Comparison of ENCODE assay signal across 8 cellular contexts in genomic region chr4:105895609-105896460, GRCh38.
DNase-seq lines count a peak whose midpoint lies in the region; ATAC-seq and FAIRE-seq lines count a peak whose summit lies in the region.

No MANE protein-coding gene starts in this region.

- ATAC-seq in HG02571 (IDR thresholded peaks at IDR 0.05; ENCODE audit: unreplicated experiment), result peak; percentile 46

- H3K9me3 ChIP-seq in endocrine pancreas (ENCODE audit: control insufficient read depth, low read length) (no peaks in the 10 kb centered on the region), mucosa of rectum (ENCODE audit: control insufficient read depth in 2 of 2, low read length in 2 of 2) (no peaks in the 10 kb centered on the region)

- H3K4me1 ChIP-seq in endocrine pancreas (ENCODE audit: control insufficient read depth, insufficient read depth, low read length), result no peaks in the 10 kb centered on the region
- peaks cover 3 to 7% of the 10 kb centered on the region in 2 donors for H3K4me1 ChIP-seq in mucosa of rectum (ENCODE audit: control insufficient read depth in 2 of 2, insufficient read depth in 2 of 2, low read length in 2 of 2)

- H3K36me3 ChIP-seq in endocrine pancreas (ENCODE audit: control insufficient read depth, insufficient read depth, low read length) (no peaks in the 10 kb centered on the region), mucosa of rectum (ENCODE audit: control insufficient read depth in 2 of 2, insufficient read depth in 2 of 2, low read length in 2 of 2) (no peaks in the 10 kb centered on the region)

- H3K27me3 ChIP-seq in endocrine pancreas (ENCODE audit: control insufficient read depth, insufficient read depth, low read length) (peaks cover 7% of the 10 kb centered on the region), mucosa of rectum (ENCODE audit: control insufficient read depth in 2 of 2, insufficient read depth in 2 of 2, low read length in 2 of 2) (no peaks in the 10 kb centered on the region)

- FAIRE-seq in HTR-8/SVneo (lab: Jason Lieb, UNC), result no peak

- H3K9ac ChIP-seq in endocrine pancreas (ENCODE audit: control insufficient read depth, insufficient read depth, low read length) (peak overlapping the region; percentile 79), mucosa of rectum (ENCODE audit: low read depth in 1 of 2, low read length in 2 of 2) (peak overlapping the region; percentile 56 to 71)

- H3K27ac ChIP-seq in mucosa of rectum (ENCODE audit: low read depth in 2 of 2, low read length in 2 of 2), result peak overlapping the region; percentile 59 to 69

- DNase-seq in NCI-H345 (lab: John Stamatoyannopoulos, UW), result peak; percentile 56
- no peak for DNase-seq in NCI-H345 treated with DMSO at 0.1 percent for 48 hours (lab: John Stamatoyannopoulos, UW; ENCODE audit: unreplicated experiment)
- peak; percentile 8 to 60 for DNase-seq in NCI-H526 (lab: John Stamatoyannopoulos, UW)
- DNase-seq in NCI-H128 (lab: John Stamatoyannopoulos, UW; ENCODE audit: unreplicated experiment), result no peak
- no peak for DNase-seq in HTR-8/SVneo (ENCODE audit: insufficient read length, low spot score)

- H3K4me3 ChIP-seq in endocrine pancreas (ENCODE audit: control insufficient read depth, insufficient read depth, low read length) (no peak overlapping the region), mucosa of rectum (ENCODE audit: low read length in 2 of 2) (peak overlapping the region; percentile 75 to 81)

Comparison
In these comparisons a context has a peak if more than half of its experiments do, and no peak if none do; other contexts are left out.
1. DNase-seq: peak in NCI-H345 (single experiment) and NCI-H526 (2 of 2); none in NCI-H345 treated with DMSO at 0.1 percent for 48 hours (single experiment), NCI-H128 (single experiment) and HTR-8/SVneo (single experiment).